In genomic region chr4:141587897-141588296, GRCh38 we compare ENCODE assay signal across 33 cellular contexts. TPM values are rescaled to one million over a fixed set of nuclear protein-coding genes. Genes with fewer than 3 reads are reported as not detected.
DNase-seq lines count a peak whose midpoint lies in the region; ATAC-seq and TF ChIP-seq lines count a peak whose summit lies in the region.
"Had no signal": no experiment of that assay in that cellular context is flagged by ENCODE, and none has a peak within 500 bp of the region (broad histone marks: within the 10 kb centered on the region; RNA-seq: fewer than 3 reads in every experiment).

No MANE protein-coding gene starts in this region.

- H3K79me2 ChIP-seq in Karpas-422 (ENCODE audit: low read length): no peaks in the 10 kb centered on the region

- peaks cover 9% of the 10 kb centered on the region for H3K9me3 ChIP-seq in Karpas-422 (ENCODE audit: low read length)

- DNase-seq in A172 (ENCODE audit: low spot score): peak; percentile 26
- DNase-seq in HCEC 1CT: peak; percentile 44
- DNase-seq in RWPE1 (ENCODE audit: low spot score): peak; percentile 9
- peak; percentile 22 for DNase-seq in fibroblast of peridontal ligament (ENCODE audit: extremely low read depth)
- no peak for DNase-seq in Karpas-422
- DNase-seq in COLO668 (lab: John Stamatoyannopoulos, UW; ENCODE audit: unreplicated experiment): no peak
- DNase-seq: activated gamma-delta T cell; activated naive CD8-positive, alpha-beta T cell treated with anti-CD3 and anti-CD28 coated beads for 36 hours; activated T-cell treated with anti-CD3 and anti-CD28 coated beads, Interleukin-2, amount 50 U/mL, for 4 hours; caudate nucleus; CD4-positive, alpha-beta memory T cell; cortex of kidney; DMS 273 treated with DMSO at 0.1 percent for 48 hours; effector memory CD8-positive, alpha-beta T cell; GDM1; hypothalamus; immature natural killer cell; KG1; MV-4-11; NCI-H1436 treated with DMSO at 0.1 percent for 48 hours; NCI-H2081 treated with DMSO at 0.1 percent for 48 hours; NCI-H446; NCI-H748 treated with DMSO at 0.1 percent for 48 hours; RPMI8226; stimulated activated CD4-positive, alpha-beta T cell treated with anti-CD3 and anti-CD28 coated beads, Interleukin-15, amount 100 ng/mL, for 24 hours; stimulated activated CD4-positive, alpha-beta T cell treated with anti-CD3 and anti-CD28 coated beads, Interleukin-4, amount 100 ng/mL, for 4 hours; T-helper 1 cell had no signal

- no peak for ATAC-seq in HG02798 (IDR thresholded peaks at IDR 0.05; ENCODE audit: poor library complexity, unreplicated experiment)
- no peak for ATAC-seq in GM21576 (IDR thresholded peaks at IDR 0.05; ENCODE audit: unreplicated experiment)
- ATAC-seq: activated T-cell treated with anti-CD3 and anti-CD28 coated beads, Interleukin-2, amount 50 U/mL, for 4 hours; effector memory CD8-positive, alpha-beta T cell; gastroesophageal sphincter; HCT116 had no signal

- H3K27ac ChIP-seq in RWPE1 (no peak overlapping the region), Karpas-422 (ENCODE audit: low read length) (no peak overlapping the region)
- H3K27ac ChIP-seq: ascending aorta, gastroesophageal sphincter, tibial nerve had no signal

- CTCF ChIA-PET in RWPE1 (lab: Yijun Ruan, JAX): no interaction called here

- POLR2A ChIA-PET in RWPE1 (lab: Yijun Ruan, JAX; ENCODE audit: low non-redundant PET): no interaction called here

- no peak overlapping the region for H3K4me3 ChIP-seq in Karpas-422 (ENCODE audit: low read length)
- H3K4me3 ChIP-seq: ascending aorta, gastroesophageal sphincter, tibial nerve had no signal

- no peak for TF ChIP-seq CTCF in RWPE1 (conservative IDR thresholded peaks at IDR 0.05; ENCODE audit: low read depth)

- no peak overlapping the region for H3K9ac ChIP-seq in Karpas-422 (ENCODE audit: low read length)

- no peaks in the 10 kb centered on the region for H3K36me3 ChIP-seq in Karpas-422 (ENCODE audit: insufficient read depth, low read length)
- H3K36me3 ChIP-seq: ascending aorta, gastroesophageal sphincter, tibial nerve had no signal

- no peak overlapping the region for H2AFZ ChIP-seq in Karpas-422 (ENCODE audit: low read length)

- no peaks in the 10 kb centered on the region for H3K9me2 ChIP-seq in Karpas-422 (replicated peaks; ENCODE audit: insufficient read depth, low read length)

- H3K4me1 ChIP-seq in Karpas-422 (ENCODE audit: low read length): no peaks in the 10 kb centered on the region
- H3K4me1 ChIP-seq: ascending aorta, gastroesophageal sphincter, tibial nerve had no signal

- H3K4me2 ChIP-seq in Karpas-422 (ENCODE audit: low read depth, low read length, poor library complexity, severe bottlenecking): no peak overlapping the region

- no peaks in the 10 kb centered on the region for H3K27me3 ChIP-seq in Karpas-422 (ENCODE audit: low read length)
- H3K27me3 ChIP-seq: ascending aorta, gastroesophageal sphincter, tibial nerve had no signal

- no peaks in the 10 kb centered on the region for H4K20me1 ChIP-seq in Karpas-422 (ENCODE audit: insufficient read depth, low read depth, low read length)

RNA-seq across cellular contexts. Expression of gene IL15, which starts 48.5 kb away (rescaled TPM):
- 7.8 and 8.2 TPM in 2 replicates for total RNA-seq in A172 (2014; rRNA removed; shearing (Covaris generic))
- total RNA-seq in Karpas-422 (2014; rRNA removed; shearing (Covaris generic); ENCODE audit: low replicate concordance): not detected in 2 replicates

Comparison
In these comparisons a context has a peak if more than half of its experiments do, and no peak if none do; other contexts are left out.
1. DNase-seq: peak in A172 (single experiment), HCEC 1CT (single experiment), RWPE1 (single experiment) and fibroblast of peridontal ligament (single experiment); none in Karpas-422 (single experiment) and COLO668 (single experiment).